1 cellular context compared by ENCODE assay signal in genomic region chr12:120498870-120499515, GRCh38.
A peak's percentile ranks its signal among the peaks of the same experiment; 100 is the strongest.
TF ChIP-seq lines count a peak whose summit lies in the region.

No MANE protein-coding gene starts in this region.

TF ChIP-seq in GM12878, 131 proteins besides CTCF, POLR2A, EP300 and RAD21:
- TF ChIP-seq TCF12 (IDR thresholded peaks at IDR 0.05; ENCODE audit: low read depth, low read length): no peak
- 0 out of 2 replicates have a peak, but pooled peaks have one; percentile 26 for TF ChIP-seq POLR2AphosphoS5 (IDR thresholded peaks at IDR 0.05; ENCODE audit: low read length)
- TF ChIP-seq POLR2AphosphoS2 (IDR thresholded peaks at IDR 0.05; ENCODE audit: low read depth, low read length): 0 out of 2 replicates have a peak, but pooled peaks have one; percentile 25
